ENCODE assay signal across 18 cellular contexts in the genomic region with DNA sequence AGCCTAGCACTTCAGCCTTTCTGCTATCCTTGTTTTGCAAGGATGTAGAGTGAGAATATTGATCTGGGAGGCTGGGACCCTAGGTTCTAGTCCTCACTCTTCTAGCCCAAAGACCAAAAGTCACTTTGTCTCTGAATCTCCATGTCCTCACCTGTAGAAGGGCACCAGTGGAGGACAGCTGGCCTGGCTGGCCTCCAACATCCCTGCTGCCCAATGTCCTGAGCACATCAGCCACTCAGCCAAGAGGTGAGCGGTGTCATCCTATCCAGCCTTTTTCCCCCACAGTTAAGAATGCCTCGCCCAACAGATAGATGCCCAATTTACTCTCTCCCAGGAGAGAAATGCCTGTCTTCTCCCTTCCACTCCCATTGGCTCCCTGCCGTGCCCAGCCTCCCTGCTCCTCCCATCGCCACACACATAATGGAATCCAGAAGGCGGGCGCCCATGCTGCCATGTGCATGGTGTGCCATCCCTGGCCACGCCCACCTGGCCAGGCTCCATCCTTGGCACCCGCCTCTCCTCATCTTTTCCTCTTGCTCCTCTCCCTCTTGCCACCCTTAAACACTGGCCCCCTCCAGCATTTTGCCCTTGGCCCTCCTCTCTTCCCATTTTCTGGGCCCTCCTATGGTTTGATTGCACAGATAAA.
DNase-seq lines count a peak whose midpoint lies in the region; ATAC-seq and TF ChIP-seq lines count a peak whose summit lies in the region.
"Had no signal": no experiment of that assay in that cellular context is flagged by ENCODE, and none has a peak within 500 bp of the region (broad histone marks: within the 10 kb centered on the region; RNA-seq: fewer than 3 reads in every experiment).

No MANE protein-coding gene starts in this region.

- H3K4me2 ChIP-seq in neuronal stem cell (ENCODE audit: insufficient read depth, low read length, poor library complexity, severe bottlenecking), result no peak overlapping the region

- H3K27me3 Mint-ChIP-seq in naive thymus-derived CD8-positive, alpha-beta T cell, result peaks cover 11 to 32% (median 16%) of the 10 kb centered on the region in 5 donors
- H3K27me3 Mint-ChIP-seq in activated T-helper 1 cell treated with anti-CD3 and anti-CD28 coated beads, Interleukin-12 subunit alpha, Interleukin-12 subunit beta, Interleukin-2, Interleukin-4 antibody, amounts not matched to agents 30 ng/mL and 10 ng/mL and 1 ng/mL, durations not matched to agents 14 hours and 24 hours and 36 hours (ENCODE audit: insufficient read depth), result peaks cover 10% of the 10 kb centered on the region

- H4K8ac ChIP-seq in neuronal stem cell (ENCODE audit: low read depth, low read length), result no peak overlapping the region

- H2BK12ac ChIP-seq in neuronal stem cell (ENCODE audit: low read length), result no peak overlapping the region

- no peaks in the 10 kb centered on the region for H3K27me3 ChIP-seq in neuronal stem cell (ENCODE audit: control insufficient read depth in 3 of 3, insufficient read depth in 3 of 3, low read depth in 1 of 3, low read length in 3 of 3)

- H3K23ac ChIP-seq in neuronal stem cell (ENCODE audit: low read depth, low read length, poor library complexity), result no peak overlapping the region

- no peak for ATAC-seq in naive thymus-derived CD8-positive, alpha-beta T cell
- ATAC-seq: T-cell had no signal

- H3K9ac ChIP-seq in neuronal stem cell (ENCODE audit: low read depth, low read length, poor library complexity), result no peak overlapping the region

- WGBS in neuronal stem cell (ENCODE audit: extremely low coverage in 2 of 2, insufficient read length in 2 of 2, insufficient replicate concordance in 1 of 2), 2 donors, result no CpG with 5 or more reads among the region's 8 CpGs

- H3K36me3 ChIP-seq in neuronal stem cell (replicated peaks in 1 of 2; ENCODE audit: control insufficient read depth in 2 of 2, insufficient read depth in 2 of 2, low read length in 2 of 2), result no peaks in the 10 kb centered on the region

- CTCF ChIA-PET in RWPE1 (lab: Yijun Ruan, JAX), result no interaction called here

- no peak overlapping the region for H4K91ac ChIP-seq in neuronal stem cell (ENCODE audit: low read depth, low read length, poor library complexity)

- no peak overlapping the region for H3K4me3 Mint-ChIP-seq in naive thymus-derived CD8-positive, alpha-beta T cell
- H3K4me3 Mint-ChIP-seq in activated T-helper 1 cell treated with anti-CD3 and anti-CD28 coated beads, Interleukin-12 subunit alpha, Interleukin-12 subunit beta, Interleukin-2, Interleukin-4 antibody, amounts not matched to agents 30 ng/mL and 10 ng/mL and 1 ng/mL, durations not matched to agents 14 hours and 24 hours and 36 hours, result no peak overlapping the region
- H3K4me3 Mint-ChIP-seq: H9, IgD-negative memory B cell, T-cell had no signal

- H3K79me1 ChIP-seq in neuronal stem cell (ENCODE audit: low read depth, low read length), result no peaks in the 10 kb centered on the region

- POLR2A ChIA-PET in RWPE1 (lab: Yijun Ruan, JAX; ENCODE audit: low non-redundant PET), result no interaction called here
- POLR2A ChIA-PET in naive thymus-derived CD8-positive, alpha-beta T cell (lab: Charles Lee), result interaction anchor here (1.0 kb wide), 1 partner anchor 16 kb away, joined by 3 read pairs; no protein-coding TSS in a partner anchor

- peak overlapping the region; percentile 17 for H2AK5ac ChIP-seq in neuronal stem cell (ENCODE audit: low read depth, low read length)

- H3K9me3 ChIP-seq in neuronal stem cell (replicated peaks in 1 of 2; ENCODE audit: control insufficient read depth in 2 of 2, insufficient read depth in 1 of 2, low read depth in 1 of 2, low read length in 2 of 2), result no peaks in the 10 kb centered on the region
- H3K9me3 ChIP-seq: Caco-2 had no signal

- peak; percentile 45 for DNase-seq in NCI-H748 (lab: John Stamatoyannopoulos, UW; ENCODE audit: unreplicated experiment)
- DNase-seq in NCI-H748 treated with DMSO at 0.1 percent for 48 hours (lab: John Stamatoyannopoulos, UW), result no peak
- peak; percentile 41 for DNase-seq in NCI-H2081 treated with DMSO at 0.1 percent for 48 hours (lab: John Stamatoyannopoulos, UW)
- DNase-seq in RWPE1 (ENCODE audit: low spot score), result no peak
- no peak for DNase-seq in neuronal stem cell (ENCODE audit: low spot score)
- DNase-seq in retina, result no peak
- no peak for DNase-seq in naive thymus-derived CD8-positive, alpha-beta T cell
- no peak for DNase-seq in activated T-helper 1 cell treated with anti-CD3 and anti-CD28 coated beads, Interleukin-12 subunit alpha, Interleukin-12 subunit beta, Interleukin-2, Interleukin-4 antibody, amounts not matched to agents 30 ng/mL and 10 ng/mL and 1 ng/mL, durations not matched to agents 14 hours and 24 hours and 36 hours (ENCODE audit: low spot score)
- DNase-seq: 8988T, Caco-2, H9, MV-4-11, NCI-H187 treated with DMSO at 0.1 percent for 48 hours, RPMI8226, T-cell had no signal

- H3K27ac Mint-ChIP-seq in naive thymus-derived CD8-positive, alpha-beta T cell, result no peak overlapping the region
- no peak overlapping the region for H3K27ac Mint-ChIP-seq in activated T-helper 1 cell treated with anti-CD3 and anti-CD28 coated beads, Interleukin-12 subunit alpha, Interleukin-12 subunit beta, Interleukin-2, Interleukin-4 antibody, amounts not matched to agents 30 ng/mL and 10 ng/mL and 1 ng/mL, durations not matched to agents 14 hours and 24 hours and 36 hours
- H3K27ac Mint-ChIP-seq: H9, IgD-negative memory B cell, T-cell had no signal

- peaks cover 0 to 10% of the 10 kb centered on the region in 2 donors for H3K4me1 ChIP-seq in neuronal stem cell (ENCODE audit: control insufficient read depth in 2 of 2, insufficient read depth in 1 of 2, low read depth in 1 of 2, low read length in 2 of 2)

- H3K4me3 ChIP-seq in neuronal stem cell (ENCODE audit: low read length in 2 of 2), result no peak overlapping the region
- H3K4me3 ChIP-seq: SK-N-MC had no signal

- H3K27ac ChIP-seq in RWPE1, result peak overlapping the region; percentile 94
- no peak overlapping the region for H3K27ac ChIP-seq in neuronal stem cell (replicated peaks; ENCODE audit: low read length)
- H3K27ac ChIP-seq: C4-2B, SK-N-MC had no signal

- peak overlapping the region; percentile 22 for H3K18ac ChIP-seq in neuronal stem cell (ENCODE audit: low read length)

- H2BK5ac ChIP-seq in neuronal stem cell (ENCODE audit: low read length), result peak overlapping the region; percentile 7

- H2BK15ac ChIP-seq in neuronal stem cell (ENCODE audit: low read length), result no peak overlapping the region

- peaks cover 0 to 9% (median 2%) of the 10 kb centered on the region in 4 donors for H3K4me1 Mint-ChIP-seq in naive thymus-derived CD8-positive, alpha-beta T cell
- H3K4me1 Mint-ChIP-seq in activated T-helper 1 cell treated with anti-CD3 and anti-CD28 coated beads, Interleukin-12 subunit alpha, Interleukin-12 subunit beta, Interleukin-2, Interleukin-4 antibody, amounts not matched to agents 30 ng/mL and 10 ng/mL and 1 ng/mL, durations not matched to agents 14 hours and 24 hours and 36 hours (ENCODE audit: low read depth), result no peaks in the 10 kb centered on the region
- H3K4me1 Mint-ChIP-seq: IgD-negative memory B cell had no signal

- no peak overlapping the region for H3K14ac ChIP-seq in neuronal stem cell (ENCODE audit: low read length)

- peaks cover 0 to 21% (median 18%) of the 10 kb centered on the region in 3 donors for H3K36me3 Mint-ChIP-seq in naive thymus-derived CD8-positive, alpha-beta T cell
- H3K36me3 Mint-ChIP-seq in activated T-helper 1 cell treated with anti-CD3 and anti-CD28 coated beads, Interleukin-12 subunit alpha, Interleukin-12 subunit beta, Interleukin-2, Interleukin-4 antibody, amounts not matched to agents 30 ng/mL and 10 ng/mL and 1 ng/mL, durations not matched to agents 14 hours and 24 hours and 36 hours (ENCODE audit: low read depth), result no peaks in the 10 kb centered on the region
- H3K36me3 Mint-ChIP-seq: IgD-negative memory B cell, T-cell had no signal

- intact Hi-C loops in activated T-helper 1 cell treated with anti-CD3 and anti-CD28 coated beads, Interleukin-12 subunit alpha, Interleukin-12 subunit beta, Interleukin-2, Interleukin-4 antibody, amounts not matched to agents 30 ng/mL and 10 ng/mL and 1 ng/mL, durations not matched to agents 14 hours and 24 hours and 36 hours (cut with micrococcal nuclease), result no loop called here

- no peak overlapping the region for H2BK120ac ChIP-seq in neuronal stem cell (ENCODE audit: low read depth, low read length)

- no peak overlapping the region for H3K4ac ChIP-seq in neuronal stem cell (ENCODE audit: low read length)

- no peak overlapping the region for H2AFZ ChIP-seq in neuronal stem cell (ENCODE audit: low read length)

- TF ChIP-seq CTCF in RWPE1 (conservative IDR thresholded peaks at IDR 0.05; ENCODE audit: low read depth), result no peak

- H3K9me3 Mint-ChIP-seq in naive thymus-derived CD8-positive, alpha-beta T cell, result peaks cover 10 to 26% (median 15%) of the 10 kb centered on the region in 9 donors
- H3K9me3 Mint-ChIP-seq in activated T-helper 1 cell treated with anti-CD3 and anti-CD28 coated beads, Interleukin-12 subunit alpha, Interleukin-12 subunit beta, Interleukin-2, Interleukin-4 antibody, amounts not matched to agents 30 ng/mL and 10 ng/mL and 1 ng/mL, durations not matched to agents 14 hours and 24 hours and 36 hours, result peaks cover 6% of the 10 kb centered on the region

Comparison
In these comparisons a context has a peak if more than half of its experiments do, and no peak if none do; other contexts are left out.
1. DNase-seq: peak in NCI-H748 (single experiment) and NCI-H2081 treated with DMSO at 0.1 percent for 48 hours (single experiment); none in NCI-H748 treated with DMSO at 0.1 percent for 48 hours (single experiment), RWPE1 (single experiment), neuronal stem cell (single experiment), retina (single experiment), naive thymus-derived CD8-positive, alpha-beta T cell (0 of 10) and activated T-helper 1 cell treated with anti-CD3 and anti-CD28 coated beads, Interleukin-12 subunit alpha, Interleukin-12 subunit beta, Interleukin-2, Interleukin-4 antibody, amounts not matched to agents 30 ng/mL and 10 ng/mL and 1 ng/mL, durations not matched to agents 14 hours and 24 hours and 36 hours (single experiment).